ENCODE assay signal across 1 cellular context in the genomic region with DNA sequence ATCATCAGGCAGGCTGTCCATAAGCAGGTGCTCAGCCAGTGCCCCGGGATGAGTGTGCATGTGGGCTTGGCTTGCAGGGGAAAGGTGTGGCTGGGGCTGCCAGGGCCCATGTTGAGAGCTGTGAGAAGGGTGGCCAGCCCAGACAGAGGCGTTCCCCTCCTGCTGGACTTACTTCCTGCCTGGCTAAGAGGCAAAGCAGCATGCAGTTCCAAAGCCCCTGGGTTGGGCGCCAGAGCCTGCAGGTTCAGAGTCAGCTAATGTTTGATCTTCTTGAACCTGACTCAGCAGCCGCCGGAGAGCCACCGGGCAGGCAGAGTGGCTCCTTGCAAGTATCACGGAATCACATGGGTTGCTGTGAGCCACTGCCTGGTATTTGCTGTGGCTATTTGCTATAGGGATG.
A peak's percentile ranks its signal among the peaks of the same experiment; 100 is the strongest.
TF ChIP-seq lines count a peak whose summit lies in the region.

No MANE protein-coding gene starts in this region.

TF ChIP-seq in HepG2, 621 proteins besides CTCF, POLR2A, EP300 and RAD21 (continued from another document):
- TF ChIP-seq MAFF (IDR thresholded peaks at IDR 0.05; ENCODE audit: low read depth, low read length) (peak; percentile 25; the same call in 1 of the 2 replicates), MAFK (conservative IDR thresholded peaks at IDR 0.05 in 1 of 2, IDR thresholded peaks at IDR 0.05 in 1 of 2; ENCODE audit: low read length in 2 of 2) (peak in 1 of 2 experiments; percentile 18; a peak in 1 of 4 replicates), JDP2 (CRISPR knock-in tag; IDR thresholded peaks at IDR 0.05; ENCODE audit: borderline replicate concordance) (no peak)
